ENCODE assay signal across 22 cellular contexts in genomic region chr22:48885919-48886305, GRCh38.
DNase-seq lines count a peak whose midpoint lies in the region; ATAC-seq and TF ChIP-seq lines count a peak whose summit lies in the region.
"Had no signal": no experiment of that assay in that cellular context is flagged by ENCODE, and none has a peak within 500 bp of the region (broad histone marks: within the 10 kb centered on the region; RNA-seq: fewer than 3 reads in every experiment).

No MANE protein-coding gene starts in this region.

- no peak overlapping the region for H3K27ac ChIP-seq in right atrium auricular region
- H3K27ac ChIP-seq in left lung, result no peak overlapping the region
- H3K27ac ChIP-seq in PC-3 (ENCODE audit: low read length), result no peak overlapping the region

- no peaks in the 10 kb centered on the region for H3K4me1 ChIP-seq in right atrium auricular region
- no peaks in the 10 kb centered on the region for H3K4me1 ChIP-seq in left lung
- H3K4me1 ChIP-seq in PC-3 (ENCODE audit: insufficient read depth, low read length), result no peaks in the 10 kb centered on the region

- no peaks in the 10 kb centered on the region for H3K79me2 ChIP-seq in PC-3 (ENCODE audit: low read length)

- H3K27me3 ChIP-seq in right atrium auricular region (no peaks in the 10 kb centered on the region), left lung (peaks cover 0 to 35% of the 10 kb centered on the region in 2 donors), PC-3 (ENCODE audit: low read length) (no peaks in the 10 kb centered on the region)

- no peak overlapping the region for H3K4me3 ChIP-seq in right atrium auricular region
- no peak overlapping the region for H3K4me3 ChIP-seq in left lung
- H3K4me3 ChIP-seq in PC-3 (ENCODE audit: low read length), result no peak overlapping the region

- POLR2A ChIA-PET in PC-3 (lab: Charles Lee; ENCODE audit: unreplicated experiment), result no interaction called here

- BruUV-seq in PC-3 (replicated peaks; lab: Mats Ljungman, UMichigan), result no TSS peak

- no peak overlapping the region for H3K9ac ChIP-seq in PC-3 (ENCODE audit: low read length)

- H3K9me2 ChIP-seq in PC-3 (replicated peaks; ENCODE audit: low read length), result no peaks in the 10 kb centered on the region

- no peak for TF ChIP-seq CTCF in right atrium auricular region (IDR thresholded peaks at IDR 0.05)
- TF ChIP-seq CTCF in left lung (IDR thresholded peaks at IDR 0.05), result no peak
- TF ChIP-seq CTCF in PC-3 (conservative IDR thresholded peaks at IDR 0.05; ENCODE audit: low read depth, low read length), result no peak

- H3K36me3 ChIP-seq in right atrium auricular region (no peaks in the 10 kb centered on the region), left lung (no peaks in the 10 kb centered on the region), PC-3 (ENCODE audit: low read depth, low read length) (no peaks in the 10 kb centered on the region)

- CTCF ChIA-PET in PC-3 (lab: Charles Lee), result no interaction called here

- ATAC-seq in left lung, result no peak
- no peak for ATAC-seq in PC-3
- ATAC-seq: activated T-helper 17 cell treated with anti-CD3 and anti-CD28 coated beads, Interleukin-2, amount 50 U/mL, for 72 hours; left colon; naive thymus-derived CD8-positive, alpha-beta T cell had no signal

- no peaks in the 10 kb centered on the region for H4K20me1 ChIP-seq in PC-3 (ENCODE audit: low read length)

- H3K4me2 ChIP-seq in PC-3 (ENCODE audit: low read length), result no peak overlapping the region

- intact Hi-C loops in cardiac septum (cut with DNase I), result no loop called here
- intact Hi-C loops in left lung (cut with DNase I), result no loop called here
- intact Hi-C loops in PC-3 (cut with micrococcal nuclease), result no loop called here

- no peaks in the 10 kb centered on the region for H3K9me3 ChIP-seq in right atrium auricular region
- no peaks in the 10 kb centered on the region for H3K9me3 ChIP-seq in left lung
- H3K9me3 ChIP-seq in PC-3 (ENCODE audit: low read length), result no peaks in the 10 kb centered on the region

- no peak overlapping the region for H2AFZ ChIP-seq in PC-3 (ENCODE audit: low read length)

- no peaks in the 10 kb centered on the region for H3F3A ChIP-seq in PC-3 (ENCODE audit: low read length, unreplicated experiment)

- DNase-seq in cardiac septum (ENCODE audit: low spot score), result peak; percentile 51
- no peak for DNase-seq in right atrium auricular region (ENCODE audit: low spot score)
- peak; percentile 13 for DNase-seq in NCI-H69 (lab: John Stamatoyannopoulos, UW)
- peak; percentile 10 to 48 for DNase-seq in left lung
- DNase-seq in ureter (ENCODE audit: low spot score), result peak; percentile 9
- DNase-seq in PC-3, result no peak
- DNase-seq in kidney glomerular epithelial cell (lab: John Stamatoyannopoulos, UW), result no peak
- DNase-seq: activated naive CD8-positive, alpha-beta T cell treated with anti-CD3 and anti-CD28 coated beads, Interleukin-2, amount 10 ng/mL, durations not matched to agents 7 days and 5 days; IMR-90; left colon; midbrain; NCI-H1092 treated with DMSO at 0.1 percent for 48 hours; NCI-H2107; NCI-H82; retina; SHP77; stimulated activated CD4-positive, alpha-beta T cell treated with anti-CD3 and anti-CD28 coated beads, Interleukin-12 subunit alpha, Interleukin-12 subunit beta, amount 100 ng/mL, for 4 hours; stimulated activated CD4-positive, alpha-beta T cell treated with anti-CD3 and anti-CD28 coated beads, Interleukin-4, amount 100 ng/mL, for 24 hours; stimulated activated naive CD4-positive, alpha-beta T cell; T-helper 9 cell had no signal

Comparison
In these comparisons a context has a peak if more than half of its experiments do, and no peak if none do; other contexts are left out.
1. DNase-seq: peak in cardiac septum (single experiment), NCI-H69 (single experiment), left lung (2 of 2) and ureter (single experiment); none in right atrium auricular region (single experiment), PC-3 (single experiment) and kidney glomerular epithelial cell (single experiment).